In the genomic region with DNA sequence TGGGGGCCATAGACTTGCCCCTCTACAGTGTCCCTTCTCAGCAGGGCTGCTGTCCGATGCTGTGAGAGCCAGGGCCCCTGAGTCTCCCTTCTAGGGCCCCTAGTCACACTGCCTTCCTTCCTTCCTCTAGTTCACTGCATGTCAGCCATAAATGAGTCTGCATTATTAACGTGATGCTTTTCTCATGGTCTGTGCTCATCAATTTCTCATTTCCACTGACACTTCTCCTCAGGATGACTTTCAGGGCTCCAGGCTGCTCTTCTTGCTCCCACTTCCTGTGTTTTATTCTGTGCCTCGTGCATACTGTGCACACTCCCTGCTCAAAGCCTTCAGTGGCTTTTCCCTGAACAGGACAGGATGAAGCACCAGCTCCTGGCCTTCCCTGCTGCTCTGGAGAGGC, we compare ENCODE assay signal across 21 cellular contexts.
DNase-seq lines count a peak whose midpoint lies in the region; ATAC-seq and TF ChIP-seq lines count a peak whose summit lies in the region.
"Had no signal": no experiment of that assay in that cellular context is flagged by ENCODE, and none has a peak within 500 bp of the region (broad histone marks: within the 10 kb centered on the region; RNA-seq: fewer than 3 reads in every experiment).

No MANE protein-coding gene starts in this region.

- H3K9me3 Mint-ChIP-seq in activated CD4-positive, alpha-beta T cell treated with anti-CD3 and anti-CD28 coated beads, Interleukin-2, amount 10 ng/mL, durations not matched to agents 24 days and 14 days = no peaks in the 10 kb centered on the region
- no peaks in the 10 kb centered on the region for H3K9me3 Mint-ChIP-seq in stimulated activated naive B cell treated with anti-CD40 and anti-IgM and Interleukin-4, amounts not matched to agents 10 μg/mL and 1 μg/mL and 100 μg/mL, for 72 hours
- H3K9me3 Mint-ChIP-seq in neural progenitor cell = no peaks in the 10 kb centered on the region

- H3K79me2 ChIP-seq in neural progenitor cell (ENCODE audit: low read depth) = no peaks in the 10 kb centered on the region

- peak in 1 of 2 donors; percentile 15 for ATAC-seq in stimulated activated naive B cell treated with anti-CD40 and anti-IgM and Interleukin-4, amounts not matched to agents 10 μg/mL and 1 μg/mL and 100 μg/mL, for 72 hours (replicated peaks)
- ATAC-seq: A549 had no signal

- intact Hi-C loops in activated CD4-positive, alpha-beta T cell treated with anti-CD3 and anti-CD28 coated beads, Interleukin-2, amount 10 ng/mL, durations not matched to agents 24 days and 14 days (cut with micrococcal nuclease) = loop anchor here (5.0 kb wide), 1 partner anchor 203 kb away; no protein-coding TSS in a partner anchor

- no peak overlapping the region for H3K4me2 ChIP-seq in neural progenitor cell
- H3K4me2 ChIP-seq: A549 had no signal

- no peaks in the 10 kb centered on the region for H4K20me1 ChIP-seq in neural progenitor cell (ENCODE audit: low read depth)

- no peaks in the 10 kb centered on the region for H3F3A ChIP-seq in neural progenitor cell (ENCODE audit: low read depth)

- no peak overlapping the region for H2AFZ ChIP-seq in neural progenitor cell (replicated peaks)

- H3K27me3 ChIP-seq in neural progenitor cell = no peaks in the 10 kb centered on the region
- H3K27me3 ChIP-seq: colonic mucosa, sigmoid colon had no signal

- no peaks in the 10 kb centered on the region for H3K4me1 ChIP-seq in neural progenitor cell
- H3K4me1 ChIP-seq: A549, colonic mucosa had no signal

- H3K9ac ChIP-seq in neural progenitor cell = no peak overlapping the region

- H3K27ac ChIP-seq in caudate nucleus (ENCODE audit: low read depth, low read length) = peak overlapping the region; percentile 74
- no peak overlapping the region for H3K27ac ChIP-seq in neural progenitor cell
- H3K27ac ChIP-seq: A549, colonic mucosa, sigmoid colon had no signal

- DNase-seq in activated CD4-positive, alpha-beta T cell treated with anti-CD3 and anti-CD28 coated beads, Interleukin-2, amount 10 ng/mL, durations not matched to agents 24 days and 14 days = no peak
- no peak for DNase-seq in activated CD4-positive, alpha-beta T cell treated with anti-CD3 and anti-CD28 coated beads, Interleukin-2, amount 50 U/mL, for 48 hours
- DNase-seq in Kasumi-1 (lab: John Stamatoyannopoulos, UW) (peak; percentile 20 to 30), caudate nucleus (lab: John Stamatoyannopoulos, UW) (no peak), NCI-H1417 treated with DMSO at 0.1 percent for 48 hours (lab: John Stamatoyannopoulos, UW) (no peak), neural progenitor cell (ENCODE audit: low spot score) (no peak), glomerular visceral epithelial cell (ENCODE audit: extremely low spot score) (no peak)
- no peak for DNase-seq in stimulated activated naive B cell treated with anti-CD40 and anti-IgM and Interleukin-4, amounts not matched to agents 10 μg/mL and 1 μg/mL and 100 μg/mL, for 72 hours
- DNase-seq: activated CD4-positive, alpha-beta T cell treated with anti-CD3 and anti-CD28 coated beads, Interleukin-2, amount 50 U/mL, for 1 hour; colonic mucosa; COR-L47; HCEC 1CT; hippocampal formation; KG1; left ventricle myocardium superior; NCI-H2029; NCI-H69; sigmoid colon; stimulated activated CD4-positive, alpha-beta T cell treated with anti-CD3 and anti-CD28 coated beads, Interleukin-4, amount 100 ng/mL, for 4 hours; stimulated activated naive CD4-positive, alpha-beta T cell had no signal

- peak overlapping the region; percentile 90 for H3K27ac Mint-ChIP-seq in activated CD4-positive, alpha-beta T cell treated with anti-CD3 and anti-CD28 coated beads, Interleukin-2, amount 10 ng/mL, durations not matched to agents 24 days and 14 days
- peak overlapping the region; percentile 83 for H3K27ac Mint-ChIP-seq in stimulated activated naive B cell treated with anti-CD40 and anti-IgM and Interleukin-4, amounts not matched to agents 10 μg/mL and 1 μg/mL and 100 μg/mL, for 72 hours
- no peak overlapping the region for H3K27ac Mint-ChIP-seq in neural progenitor cell

- H3K4me3 Mint-ChIP-seq in activated CD4-positive, alpha-beta T cell treated with anti-CD3 and anti-CD28 coated beads, Interleukin-2, amount 10 ng/mL, durations not matched to agents 24 days and 14 days = peak overlapping the region; percentile 44
- peak overlapping the region; percentile 46 to 67 for H3K4me3 Mint-ChIP-seq in stimulated activated naive B cell treated with anti-CD40 and anti-IgM and Interleukin-4, amounts not matched to agents 10 μg/mL and 1 μg/mL and 100 μg/mL, for 72 hours
- no peak overlapping the region for H3K4me3 Mint-ChIP-seq in neural progenitor cell

- H3K36me3 ChIP-seq in neural progenitor cell = no peaks in the 10 kb centered on the region
- H3K36me3 ChIP-seq: colonic mucosa, sigmoid colon had no signal

- H3K4me1 Mint-ChIP-seq in activated CD4-positive, alpha-beta T cell treated with anti-CD3 and anti-CD28 coated beads, Interleukin-2, amount 10 ng/mL, durations not matched to agents 24 days and 14 days = peaks cover 53% of the 10 kb centered on the region
- peaks cover 44 to 78% of the 10 kb centered on the region in 2 donors for H3K4me1 Mint-ChIP-seq in stimulated activated naive B cell treated with anti-CD40 and anti-IgM and Interleukin-4, amounts not matched to agents 10 μg/mL and 1 μg/mL and 100 μg/mL, for 72 hours
- peaks cover 21% of the 10 kb centered on the region for H3K4me1 Mint-ChIP-seq in neural progenitor cell

- no peak for TF ChIP-seq CTCF in neural progenitor cell (IDR thresholded peaks at IDR 0.05)

- no peaks in the 10 kb centered on the region for H3K9me3 ChIP-seq in neural progenitor cell (ENCODE audit: low read depth)
- H3K9me3 ChIP-seq: A549, colonic mucosa, sigmoid colon had no signal

- no peaks in the 10 kb centered on the region for H3K27me3 Mint-ChIP-seq in activated CD4-positive, alpha-beta T cell treated with anti-CD3 and anti-CD28 coated beads, Interleukin-2, amount 10 ng/mL, durations not matched to agents 24 days and 14 days
- no peaks in the 10 kb centered on the region for H3K27me3 Mint-ChIP-seq in stimulated activated naive B cell treated with anti-CD40 and anti-IgM and Interleukin-4, amounts not matched to agents 10 μg/mL and 1 μg/mL and 100 μg/mL, for 72 hours
- peaks cover 2% of the 10 kb centered on the region for H3K27me3 Mint-ChIP-seq in neural progenitor cell (ENCODE audit: insufficient read depth, low read depth)

- H3K4me3 ChIP-seq in neural progenitor cell = no peak overlapping the region
- H3K4me3 ChIP-seq: A549, colonic mucosa, sigmoid colon had no signal

- peaks cover 9% of the 10 kb centered on the region for H3K36me3 Mint-ChIP-seq in activated CD4-positive, alpha-beta T cell treated with anti-CD3 and anti-CD28 coated beads, Interleukin-2, amount 10 ng/mL, durations not matched to agents 24 days and 14 days (ENCODE audit: low read depth)
- H3K36me3 Mint-ChIP-seq in stimulated activated naive B cell treated with anti-CD40 and anti-IgM and Interleukin-4, amounts not matched to agents 10 μg/mL and 1 μg/mL and 100 μg/mL, for 72 hours = peaks cover 4 to 7% of the 10 kb centered on the region in 2 donors
- no peaks in the 10 kb centered on the region for H3K36me3 Mint-ChIP-seq in neural progenitor cell

Comparison
In these comparisons a context has a peak if more than half of its experiments do, and no peak if none do; other contexts are left out.
1. DNase-seq: peak in Kasumi-1 (2 of 2); none in activated CD4-positive, alpha-beta T cell treated with anti-CD3 and anti-CD28 coated beads, Interleukin-2, amount 10 ng/mL, durations not matched to agents 24 days and 14 days (single experiment), activated CD4-positive, alpha-beta T cell treated with anti-CD3 and anti-CD28 coated beads, Interleukin-2, amount 50 U/mL, for 48 hours (0 of 2), caudate nucleus (0 of 61), stimulated activated naive B cell treated with anti-CD40 and anti-IgM and Interleukin-4, amounts not matched to agents 10 μg/mL and 1 μg/mL and 100 μg/mL, for 72 hours (single experiment), NCI-H1417 treated with DMSO at 0.1 percent for 48 hours (single experiment), neural progenitor cell (single experiment) and glomerular visceral epithelial cell (single experiment).